Comparison of ENCODE assay signal across 22 cellular contexts in genomic region chr12:93039062-93039461, GRCh38.
"Had no signal": no experiment of that assay in that cellular context is flagged by ENCODE, and none has a peak within 500 bp of the region (broad histone marks: within the 10 kb centered on the region; RNA-seq: fewer than 3 reads in every experiment).

No MANE protein-coding gene starts in this region.

- H3K9me3 ChIP-seq: neutrophil, ovary, prostate gland, spleen, upper lobe of left lung had no signal

- H3K4me1 ChIP-seq: prostate gland, spleen, upper lobe of left lung had no signal

- ATAC-seq: left ventricle myocardium superior; natural killer cell treated with Interleukin-12 subunit alpha and Interleukin-12 subunit beta and Interleukin-15 and Interleukin-18, amount 100 ng/mL, for 72 hours; T-helper 17 cell had no signal

- H3K4me3 ChIP-seq: cardiac muscle cell, ovary, prostate gland, spleen, upper lobe of left lung had no signal

- H3K36me3 ChIP-seq: cardiac muscle cell, neutrophil, ovary, prostate gland, spleen, upper lobe of left lung had no signal

- H3K27ac ChIP-seq: cardiac muscle cell, neutrophil, ovary, prostate gland, spleen, upper lobe of left lung had no signal

- FAIRE-seq: endometrium had no signal

- H3K27me3 ChIP-seq: cardiac muscle cell, neutrophil, ovary, spleen, upper lobe of left lung had no signal

- DNase-seq: activated CD4-positive, alpha-beta T cell treated with anti-CD3 and anti-CD28 coated beads for 4 hours; activated CD4-positive, alpha-beta T cell treated with anti-CD3 and anti-CD28 coated beads, Interleukin-2, amount 50 U/mL, for 48 hours; activated CD4-positive, CD25-positive, alpha-beta regulatory T cell; activated CD8-positive, alpha-beta memory T cell treated with anti-CD3 and anti-CD28 coated beads, Interleukin-2, amount 50 U/mL, for 48 hours; activated effector memory CD4-positive, alpha-beta T cell treated with anti-CD3 and anti-CD28 coated beads, Interleukin-2, amount 50 U/mL, for 16 hours; activated naive CD4-positive, alpha-beta T cell treated with anti-CD3 and anti-CD28 coated beads, Interleukin-2, amount 10 ng/mL, durations not matched to agents 7 days and 5 days; activated T-cell treated with anti-CD3 and anti-CD28 coated beads, Interleukin-2, amount 50 U/mL, for 48 hours; amygdala; effector CD4-positive, alpha-beta T cell; foreskin melanocyte; left ventricle myocardium superior; ovary; spleen; stimulated activated CD4-positive, alpha-beta T cell treated with anti-CD3 and anti-CD28 coated beads, Interleukin-4, amount 100 ng/mL, for 1 hour; stimulated activated naive CD4-positive, alpha-beta T cell; T-helper 17 cell; upper lobe of left lung had no signal
